ENCODE assay signal across 8 cellular contexts in genomic region chr20:31691646-31692275, GRCh38. TPM values are rescaled to one million over a fixed set of nuclear protein-coding genes. Genes with fewer than 3 reads are reported as not detected.
DNase-seq lines count a peak whose midpoint lies in the region; ATAC-seq and TF ChIP-seq lines count a peak whose summit lies in the region.

No MANE protein-coding gene starts in this region.

- no peaks in the 10 kb centered on the region for H3K27me3 Mint-ChIP-seq in activated T-helper 1 cell treated with anti-CD3 and anti-CD28 coated beads, Interleukin-12 subunit alpha, Interleukin-12 subunit beta, Interleukin-2, Interleukin-4 antibody, amounts not matched to agents 30 ng/mL and 10 ng/mL and 1 ng/mL, durations not matched to agents 14 hours and 24 hours and 36 hours (ENCODE audit: insufficient read depth)

- no peak for TF ChIP-seq CTCF in osteoblast (IDR thresholded peaks at IDR 0.05; ENCODE audit: extremely low read depth, low read depth, low read length)
- TF ChIP-seq CTCF in omental fat pad (IDR thresholded peaks at IDR 0.05): no peak
- no peak for TF ChIP-seq CTCF in Peyer's patch (IDR thresholded peaks at IDR 0.05)

- no peaks in the 10 kb centered on the region for H3K9me3 Mint-ChIP-seq in activated T-helper 1 cell treated with anti-CD3 and anti-CD28 coated beads, Interleukin-12 subunit alpha, Interleukin-12 subunit beta, Interleukin-2, Interleukin-4 antibody, amounts not matched to agents 30 ng/mL and 10 ng/mL and 1 ng/mL, durations not matched to agents 14 hours and 24 hours and 36 hours

- H3K4me3 ChIP-seq in osteoblast (ENCODE audit: insufficient read depth, low read length): no peak overlapping the region
- H3K4me3 ChIP-seq in Peyer's patch: no peak overlapping the region

- H3K9me3 ChIP-seq in osteoblast (ENCODE audit: low read depth, low read length): no peaks in the 10 kb centered on the region
- H3K9me3 ChIP-seq in Peyer's patch: no peaks in the 10 kb centered on the region

- intact Hi-C loops in activated T-helper 1 cell treated with anti-CD3 and anti-CD28 coated beads, Interleukin-12 subunit alpha, Interleukin-12 subunit beta, Interleukin-2, Interleukin-4 antibody, amounts not matched to agents 30 ng/mL and 10 ng/mL and 1 ng/mL, durations not matched to agents 14 hours and 24 hours and 36 hours (cut with micrococcal nuclease): no loop called here

- no peak for TF ChIP-seq POLR2A in Peyer's patch (IDR thresholded peaks at IDR 0.05)

- peak; percentile 66 for ATAC-seq in GM18502 (IDR thresholded peaks at IDR 0.05; ENCODE audit: poor library complexity, unreplicated experiment)
- ATAC-seq in HG02943 (IDR thresholded peaks at IDR 0.05; ENCODE audit: low read depth, unreplicated experiment): peak; percentile 67
- no peak for ATAC-seq in HG03097 (IDR thresholded peaks at IDR 0.05; ENCODE audit: low FRiP score, unreplicated experiment)
- no peak for ATAC-seq in omental fat pad (ENCODE audit: low FRiP score)

- H3K36me3 Mint-ChIP-seq in activated T-helper 1 cell treated with anti-CD3 and anti-CD28 coated beads, Interleukin-12 subunit alpha, Interleukin-12 subunit beta, Interleukin-2, Interleukin-4 antibody, amounts not matched to agents 30 ng/mL and 10 ng/mL and 1 ng/mL, durations not matched to agents 14 hours and 24 hours and 36 hours (ENCODE audit: low read depth): peaks cover 54% of the 10 kb centered on the region

- peak overlapping the region; percentile 25 for H3K4me3 Mint-ChIP-seq in activated T-helper 1 cell treated with anti-CD3 and anti-CD28 coated beads, Interleukin-12 subunit alpha, Interleukin-12 subunit beta, Interleukin-2, Interleukin-4 antibody, amounts not matched to agents 30 ng/mL and 10 ng/mL and 1 ng/mL, durations not matched to agents 14 hours and 24 hours and 36 hours

- no peak overlapping the region for H2AFZ ChIP-seq in osteoblast (ENCODE audit: low read length)

- peaks cover 36% of the 10 kb centered on the region for H3K4me1 ChIP-seq in osteoblast (ENCODE audit: insufficient read depth, low read length)
- H3K4me1 ChIP-seq in Peyer's patch: peaks cover 0 to 33% (median 4%) of the 10 kb centered on the region in 4 donors

- no peak for DNase-seq in activated T-helper 1 cell treated with anti-CD3 and anti-CD28 coated beads, Interleukin-12 subunit alpha, Interleukin-12 subunit beta, Interleukin-2, Interleukin-4 antibody, amounts not matched to agents 30 ng/mL and 10 ng/mL and 1 ng/mL, durations not matched to agents 14 hours and 24 hours and 36 hours (ENCODE audit: low spot score)
- DNase-seq in osteoblast (ENCODE audit: insufficient read length, low spot score, missing footprints) (no peak), omental fat pad (ENCODE audit: low spot score) (no peak), RKO (ENCODE audit: low spot score) (no peak), Peyer's patch (no peak)

- H4K20me1 ChIP-seq in osteoblast (ENCODE audit: insufficient read depth, low read length): no peaks in the 10 kb centered on the region

- H3K27me3 ChIP-seq in osteoblast (ENCODE audit: insufficient read depth, low read length): no peaks in the 10 kb centered on the region
- no peaks in the 10 kb centered on the region for H3K27me3 ChIP-seq in Peyer's patch

- peaks cover 61% of the 10 kb centered on the region for H3K4me1 Mint-ChIP-seq in activated T-helper 1 cell treated with anti-CD3 and anti-CD28 coated beads, Interleukin-12 subunit alpha, Interleukin-12 subunit beta, Interleukin-2, Interleukin-4 antibody, amounts not matched to agents 30 ng/mL and 10 ng/mL and 1 ng/mL, durations not matched to agents 14 hours and 24 hours and 36 hours (ENCODE audit: low read depth)

- H3K36me3 ChIP-seq in osteoblast (ENCODE audit: insufficient read depth, low read length): peaks cover 39% of the 10 kb centered on the region
- H3K36me3 ChIP-seq in Peyer's patch: peaks cover 0 to 21% (median 0%) of the 10 kb centered on the region in 3 donors

- peak overlapping the region; percentile 51 for H3K27ac ChIP-seq in osteoblast (ENCODE audit: low read depth, low read length)
- H3K27ac ChIP-seq in Peyer's patch: peak overlapping the region in 1 of 4 donors; percentile 19

- H3K4me2 ChIP-seq in osteoblast (ENCODE audit: insufficient read depth, low read length): peak overlapping the region; percentile 45

- peaks cover 92% of the 10 kb centered on the region for H3K79me2 ChIP-seq in osteoblast (ENCODE audit: insufficient read depth, low read length)

- peak overlapping the region; percentile 69 for H3K27ac Mint-ChIP-seq in activated T-helper 1 cell treated with anti-CD3 and anti-CD28 coated beads, Interleukin-12 subunit alpha, Interleukin-12 subunit beta, Interleukin-2, Interleukin-4 antibody, amounts not matched to agents 30 ng/mL and 10 ng/mL and 1 ng/mL, durations not matched to agents 14 hours and 24 hours and 36 hours

RNA-seq across cellular contexts. Expression of gene BCL2L1, which starts 30.9 kb away (rescaled TPM):
- 417 and 420 TPM in 2 replicates for total RNA-seq in activated T-helper 1 cell treated with anti-CD3 and anti-CD28 coated beads, Interleukin-12 subunit alpha, Interleukin-12 subunit beta, Interleukin-2, Interleukin-4 antibody, amounts not matched to agents 30 ng/mL and 10 ng/mL and 1 ng/mL, durations not matched to agents 14 hours and 24 hours and 36 hours
- 127 and 136 TPM in 2 replicates for total RNA-seq in osteoblast
- total RNA-seq in omental fat pad: 100 to 1,000 TPM in 2 of 4 donors, 10 to 100 TPM in 2; 65.0 to 140 (median 112) TPM
- 100 to 1,000 TPM in 3 of 4 donors, 10 to 100 TPM in 1; 85.0 to 185 (median 144) TPM for total RNA-seq in Peyer's patch

RNA-seq across cellular contexts. Expression of gene TPX2, which starts 47.3 kb away (rescaled TPM):
- 53.3 and 54.4 TPM in 2 replicates for total RNA-seq in activated T-helper 1 cell treated with anti-CD3 and anti-CD28 coated beads, Interleukin-12 subunit alpha, Interleukin-12 subunit beta, Interleukin-2, Interleukin-4 antibody, amounts not matched to agents 30 ng/mL and 10 ng/mL and 1 ng/mL, durations not matched to agents 14 hours and 24 hours and 36 hours
- total RNA-seq in osteoblast: 16.2 and 18.5 TPM in 2 replicates
- total RNA-seq in omental fat pad: 1 to 10 TPM in 2 of 4 donors, under 1 TPM in 2; 0.82 to 4.8 (median 0.97) TPM
- 10 to 100 TPM in 1 of 4 donors, 1 to 10 TPM in 3; 4.4 to 26.4 (median 9.3) TPM for total RNA-seq in Peyer's patch

RNA-seq across cellular contexts. Expression of gene COX4I2, which starts 54.0 kb away (rescaled TPM):
- total RNA-seq in activated T-helper 1 cell treated with anti-CD3 and anti-CD28 coated beads, Interleukin-12 subunit alpha, Interleukin-12 subunit beta, Interleukin-2, Interleukin-4 antibody, amounts not matched to agents 30 ng/mL and 10 ng/mL and 1 ng/mL, durations not matched to agents 14 hours and 24 hours and 36 hours: not detected in 2 replicates
- total RNA-seq in osteoblast: not detected in 2 replicates
- total RNA-seq in omental fat pad: 10 to 100 TPM in 1 of 4 donors, 1 to 10 TPM in 2, not detected in 1; 1.0 to 17.0 (median 1.8) TPM
- 1 to 10 TPM in 1 of 4 donors, not detected in 3; 2.5 TPM for total RNA-seq in Peyer's patch

Comparison
In these comparisons a context has a peak if more than half of its experiments do, and no peak if none do; other contexts are left out.
1. ATAC-seq: peak in GM18502 (single experiment) and HG02943 (single experiment); none in HG03097 (single experiment) and omental fat pad (single experiment).